ENCODE assay signal across 13 cellular contexts in the genomic region with DNA sequence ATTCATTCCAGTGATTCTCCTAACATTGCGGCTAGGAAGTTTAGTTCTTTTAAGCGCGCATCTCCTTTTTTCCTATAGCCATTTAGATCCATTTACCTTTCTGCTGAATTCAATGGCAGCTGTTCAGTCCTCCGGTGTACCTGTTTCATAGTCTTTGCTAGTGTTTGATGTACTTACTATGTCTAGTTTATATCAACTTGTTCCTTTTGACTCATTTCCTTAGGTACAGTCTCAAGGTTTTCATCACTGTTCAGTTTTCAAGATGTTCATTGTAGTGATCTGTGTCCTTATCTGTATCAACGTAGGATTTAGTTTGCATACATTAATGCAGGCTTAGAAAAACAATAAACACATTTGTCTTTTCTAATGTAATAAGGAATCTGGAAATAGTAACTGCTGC.
"Had no signal": no experiment of that assay in that cellular context is flagged by ENCODE, and none has a peak within 500 bp of the region (broad histone marks: within the 10 kb centered on the region; RNA-seq: fewer than 3 reads in every experiment).

No MANE protein-coding gene starts in this region.

- H3K36me3 Mint-ChIP-seq: type B pancreatic cell had no signal

- H3K36me3 ChIP-seq: cardiac muscle cell, neutrophil, suprapubic skin had no signal

- H3K9me3 ChIP-seq: neutrophil, suprapubic skin had no signal

- H3K4me3 ChIP-seq: cardiac muscle cell, lung, smooth muscle cell, suprapubic skin had no signal

- H3K4me2 ChIP-seq: smooth muscle cell had no signal

- H3K9me3 Mint-ChIP-seq: type B pancreatic cell had no signal

- H3K27me3 ChIP-seq: cardiac muscle cell, neutrophil, suprapubic skin had no signal

- H3K27me3 Mint-ChIP-seq: stimulated activated naive B cell treated with anti-CD40 and anti-IgM and Interleukin-4, amounts not matched to agents 10 μg/mL and 1 μg/mL and 100 μg/mL, for 72 hours; type B pancreatic cell had no signal

- H3K27ac ChIP-seq: cardiac muscle cell, neutrophil, suprapubic skin had no signal

- ATAC-seq: left cardiac atrium; right cardiac atrium; stimulated activated naive B cell treated with anti-CD40 and anti-IgM and Interleukin-4, amounts not matched to agents 10 μg/mL and 1 μg/mL and 100 μg/mL, for 72 hours had no signal

- DNase-seq: activated CD4-positive, CD25-positive, alpha-beta regulatory T cell treated with anti-CD3 and anti-CD28 coated beads, Interleukin-2, amount 50 U/mL, for 72 hours; foreskin melanocyte; head of caudate nucleus; left cardiac atrium; midbrain; right cardiac atrium; stimulated activated naive B cell treated with anti-CD40 and anti-IgM and Interleukin-4, amounts not matched to agents 10 μg/mL and 1 μg/mL and 100 μg/mL, for 72 hours had no signal

- H3K4me3 Mint-ChIP-seq: stimulated activated naive B cell treated with anti-CD40 and anti-IgM and Interleukin-4, amounts not matched to agents 10 μg/mL and 1 μg/mL and 100 μg/mL, for 72 hours; type B pancreatic cell had no signal

- H3K27ac Mint-ChIP-seq: stimulated activated naive B cell treated with anti-CD40 and anti-IgM and Interleukin-4, amounts not matched to agents 10 μg/mL and 1 μg/mL and 100 μg/mL, for 72 hours; type B pancreatic cell had no signal
